1 cellular context compared by ENCODE assay signal in the genomic region with DNA sequence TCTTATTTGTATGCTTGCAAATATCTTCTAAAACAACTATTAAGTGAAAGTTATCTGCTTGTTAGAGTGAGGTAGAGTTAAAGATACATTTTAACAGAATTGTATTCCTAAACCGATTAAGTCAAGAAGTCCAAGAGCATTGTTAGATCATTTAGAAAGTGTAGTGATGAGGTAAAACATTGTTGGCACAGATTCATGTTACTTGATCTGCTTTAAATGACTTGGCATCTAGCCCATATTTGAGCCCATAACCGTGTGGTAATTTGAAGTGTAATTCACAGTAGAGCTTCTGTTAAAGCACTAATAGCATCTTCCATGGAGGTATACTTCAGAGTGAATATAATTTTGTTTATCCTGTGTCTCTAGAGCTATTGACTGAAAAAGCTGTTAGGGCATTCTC.
TF ChIP-seq lines count a peak whose summit lies in the region.

No MANE protein-coding gene starts in this region.

TF ChIP-seq in HEK293, 187 proteins besides CTCF, POLR2A, EP300 and RAD21 (continued from another document):
- TF ChIP-seq, protein P1, sequence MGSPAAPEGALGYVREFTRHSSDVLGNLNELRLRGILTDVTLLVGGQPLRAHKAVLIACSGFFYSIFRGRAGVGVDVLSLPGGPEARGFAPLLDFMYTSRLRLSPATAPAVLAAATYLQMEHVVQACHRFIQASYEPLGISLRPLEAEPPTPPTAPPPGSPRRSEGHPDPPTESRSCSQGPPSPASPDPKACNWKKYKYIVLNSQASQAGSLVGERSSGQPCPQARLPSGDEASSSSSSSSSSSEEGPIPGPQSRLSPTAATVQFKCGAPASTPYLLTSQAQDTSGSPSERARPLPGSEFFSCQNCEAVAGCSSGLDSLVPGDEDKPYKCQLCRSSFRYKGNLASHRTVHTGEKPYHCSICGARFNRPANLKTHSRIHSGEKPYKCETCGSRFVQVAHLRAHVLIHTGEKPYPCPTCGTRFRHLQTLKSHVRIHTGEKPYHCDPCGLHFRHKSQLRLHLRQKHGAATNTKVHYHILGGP (tag by site-specific recombination; IDR thresholded peaks at IDR 0.05) = no peak
- TF ChIP-seq, protein P2, sequence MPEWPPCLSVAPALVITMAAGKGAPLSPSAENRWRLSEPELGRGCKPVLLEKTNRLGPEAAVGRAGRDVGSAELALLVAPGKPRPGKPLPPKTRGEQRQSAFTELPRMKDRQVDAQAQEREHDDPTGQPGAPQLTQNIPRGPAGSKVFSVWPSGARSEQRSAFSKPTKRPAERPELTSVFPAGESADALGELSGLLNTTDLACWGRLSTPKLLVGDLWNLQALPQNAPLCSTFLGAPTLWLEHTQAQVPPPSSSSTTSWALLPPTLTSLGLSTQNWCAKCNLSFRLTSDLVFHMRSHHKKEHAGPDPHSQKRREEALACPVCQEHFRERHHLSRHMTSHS (tag by site-specific recombination; IDR thresholded peaks at IDR 0.05) = no peak
- TF ChIP-seq, protein P3, sequence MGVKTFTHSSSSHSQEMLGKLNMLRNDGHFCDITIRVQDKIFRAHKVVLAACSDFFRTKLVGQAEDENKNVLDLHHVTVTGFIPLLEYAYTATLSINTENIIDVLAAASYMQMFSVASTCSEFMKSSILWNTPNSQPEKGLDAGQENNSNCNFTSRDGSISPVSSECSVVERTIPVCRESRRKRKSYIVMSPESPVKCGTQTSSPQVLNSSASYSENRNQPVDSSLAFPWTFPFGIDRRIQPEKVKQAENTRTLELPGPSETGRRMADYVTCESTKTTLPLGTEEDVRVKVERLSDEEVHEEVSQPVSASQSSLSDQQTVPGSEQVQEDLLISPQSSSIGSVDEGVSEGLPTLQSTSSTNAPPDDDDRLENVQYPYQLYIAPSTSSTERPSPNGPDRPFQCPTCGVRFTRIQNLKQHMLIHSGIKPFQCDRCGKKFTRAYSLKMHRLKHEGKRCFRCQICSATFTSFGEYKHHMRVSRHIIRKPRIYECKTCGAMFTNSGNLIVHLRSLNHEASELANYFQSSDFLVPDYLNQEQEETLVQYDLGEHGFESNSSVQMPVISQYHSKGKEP (tag by site-specific recombination; IDR thresholded peaks at IDR 0.05) = peak; percentile 78
- TF ChIP-seq ZNF23 (tag by site-specific recombination; IDR thresholded peaks at IDR 0.05; ENCODE audit: borderline replicate concordance) = no peak
- TF ChIP-seq ZNF214 (tag by site-specific recombination; IDR thresholded peaks at IDR 0.05; ENCODE audit: borderline replicate concordance) = no peak
- 0 out of 2 replicates have a peak, but pooled peaks have one; percentile 19 for TF ChIP-seq ZNF24 (tag by site-specific recombination; IDR thresholded peaks at IDR 0.05)
- TF ChIP-seq ZNF184 (tag by site-specific recombination; IDR thresholded peaks at IDR 0.05) = peak; percentile 76; the same call in 1 of the 2 replicates
- TF ChIP-seq ZNF112 (tag by site-specific recombination; IDR thresholded peaks at IDR 0.05) = no peak
- TF ChIP-seq ZFP69B (tag by site-specific recombination; IDR thresholded peaks at IDR 0.05) = no peak
- TF ChIP-seq ZNF791 (tag by site-specific recombination; IDR thresholded peaks at IDR 0.05) = no peak
- no peak for TF ChIP-seq ZNF132 (tag by site-specific recombination; IDR thresholded peaks at IDR 0.05; ENCODE audit: borderline replicate concordance)
- TF ChIP-seq, protein P4, sequence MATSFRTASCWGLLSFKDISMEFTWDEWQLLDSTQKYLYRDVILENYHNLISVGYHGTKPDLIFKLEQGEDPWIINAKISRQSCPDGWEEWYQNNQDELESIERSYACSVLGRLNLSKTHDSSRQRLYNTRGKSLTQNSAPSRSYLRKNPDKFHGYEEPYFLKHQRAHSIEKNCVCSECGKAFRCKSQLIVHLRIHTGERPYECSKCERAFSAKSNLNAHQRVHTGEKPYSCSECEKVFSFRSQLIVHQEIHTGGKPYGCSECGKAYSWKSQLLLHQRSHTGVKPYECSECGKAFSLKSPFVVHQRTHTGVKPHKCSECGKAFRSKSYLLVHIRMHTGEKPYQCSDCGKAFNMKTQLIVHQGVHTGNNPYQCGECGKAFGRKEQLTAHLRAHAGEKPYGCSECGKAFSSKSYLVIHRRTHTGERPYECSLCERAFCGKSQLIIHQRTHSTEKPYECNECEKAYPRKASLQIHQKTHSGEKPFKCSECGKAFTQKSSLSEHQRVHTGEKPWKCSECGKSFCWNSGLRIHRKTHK (tag by site-specific recombination; IDR thresholded peaks at IDR 0.05) = no peak
- no peak for TF ChIP-seq RBAK (tag by site-specific recombination; IDR thresholded peaks at IDR 0.05)
- no peak for TF ChIP-seq KLF16 (tag by site-specific recombination; IDR thresholded peaks at IDR 0.05)
- TF ChIP-seq ZNF623 (tag by site-specific recombination; IDR thresholded peaks at IDR 0.05) = no peak
- TF ChIP-seq SCRT1 (tag by site-specific recombination; IDR thresholded peaks at IDR 0.05; ENCODE audit: borderline replicate concordance) = no peak
- TF ChIP-seq ZNF354C (tag by site-specific recombination; IDR thresholded peaks at IDR 0.05; ENCODE audit: borderline replicate concordance, low read depth) = no peak
- TF ChIP-seq ZNF707 (tag by site-specific recombination; IDR thresholded peaks at IDR 0.05) = no peak
- no peak for TF ChIP-seq ZNF626 (tag by site-specific recombination; IDR thresholded peaks at IDR 0.05)
- TF ChIP-seq GLIS2 (tag by site-specific recombination; IDR thresholded peaks at IDR 0.05) = no peak
- no peak for TF ChIP-seq SCRT2 (tag by site-specific recombination; IDR thresholded peaks at IDR 0.05)
- TF ChIP-seq ZNF529 (tag by site-specific recombination; IDR thresholded peaks at IDR 0.05; ENCODE audit: insufficient replicate concordance) = no peak
- TF ChIP-seq ZNF416 (tag by site-specific recombination; IDR thresholded peaks at IDR 0.05) = no peak
- TF ChIP-seq, protein P5, sequence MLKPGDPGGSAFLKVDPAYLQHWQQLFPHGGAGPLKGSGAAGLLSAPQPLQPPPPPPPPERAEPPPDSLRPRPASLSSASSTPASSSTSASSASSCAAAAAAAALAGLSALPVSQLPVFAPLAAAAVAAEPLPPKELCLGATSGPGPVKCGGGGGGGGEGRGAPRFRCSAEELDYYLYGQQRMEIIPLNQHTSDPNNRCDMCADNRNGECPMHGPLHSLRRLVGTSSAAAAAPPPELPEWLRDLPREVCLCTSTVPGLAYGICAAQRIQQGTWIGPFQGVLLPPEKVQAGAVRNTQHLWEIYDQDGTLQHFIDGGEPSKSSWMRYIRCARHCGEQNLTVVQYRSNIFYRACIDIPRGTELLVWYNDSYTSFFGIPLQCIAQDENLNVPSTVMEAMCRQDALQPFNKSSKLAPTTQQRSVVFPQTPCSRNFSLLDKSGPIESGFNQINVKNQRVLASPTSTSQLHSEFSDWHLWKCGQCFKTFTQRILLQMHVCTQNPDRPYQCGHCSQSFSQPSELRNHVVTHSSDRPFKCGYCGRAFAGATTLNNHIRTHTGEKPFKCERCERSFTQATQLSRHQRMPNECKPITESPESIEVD (tag by site-specific recombination; IDR thresholded peaks at IDR 0.05) = peak; percentile 95
- no peak for TF ChIP-seq ZNF138 (tag by site-specific recombination; IDR thresholded peaks at IDR 0.05; ENCODE audit: borderline replicate concordance)
- TF ChIP-seq ZNF701 (tag by site-specific recombination; IDR thresholded peaks at IDR 0.05) = no peak
- TF ChIP-seq ZNF423 (tag by site-specific recombination; IDR thresholded peaks at IDR 0.05) = no peak
- no peak for TF ChIP-seq ZNF19 (tag by site-specific recombination; IDR thresholded peaks at IDR 0.05; ENCODE audit: low read depth)
- TF ChIP-seq ZNF571 (tag by site-specific recombination; IDR thresholded peaks at IDR 0.05) = no peak
- TF ChIP-seq ZNF2 (tag by site-specific recombination; IDR thresholded peaks at IDR 0.05) = peak; percentile 33; the same call in 1 of the 2 replicates
- no peak for TF ChIP-seq ZBTB20 (tag by site-specific recombination; IDR thresholded peaks at IDR 0.05)
- TF ChIP-seq ZNF658 (tag by site-specific recombination; IDR thresholded peaks at IDR 0.05) = no peak
